ENCODE assay signal across 10 cellular contexts in genomic region chr7:44100458-44101303, GRCh38. TPM values are rescaled to one million over a fixed set of nuclear protein-coding genes. Genes with fewer than 3 reads are reported as not detected.
DNase-seq lines count a peak whose midpoint lies in the region; ATAC-seq and TF ChIP-seq lines count a peak whose summit lies in the region.
"Had no signal": no experiment of that assay in that cellular context is flagged by ENCODE, and none has a peak within 500 bp of the region (broad histone marks: within the 10 kb centered on the region; RNA-seq: fewer than 3 reads in every experiment).

No MANE protein-coding gene starts in this region.

- H3K79me1 ChIP-seq in H9 (ENCODE audit: insufficient read depth, low read depth, low read length, poor library complexity, severe bottlenecking) = no peaks in the 10 kb centered on the region

- no peaks in the 10 kb centered on the region for H3K9me3 ChIP-seq in H9 (ENCODE audit: control insufficient read depth, low read depth, low read length)

- no peaks in the 10 kb centered on the region; a peak in 1 of 5 replicates for H3K9me3 Mint-ChIP-seq in H9

- no peak overlapping the region for H3K18ac ChIP-seq in H9 (ENCODE audit: insufficient read length, low read depth, low read length)

- H3K23me2 ChIP-seq in H9 (ENCODE audit: insufficient read length, low read depth, low read length, poor library complexity, severe bottlenecking) = peaks cover 10% of the 10 kb centered on the region

- TF ChIP-seq CTCF in GM20000 (IDR thresholded peaks at IDR 0.05; ENCODE audit: extremely low read depth, missing control alignments) (no peak), H9 (conservative IDR thresholded peaks at IDR 0.05) (no peak)

- no peak overlapping the region for H3K9ac ChIP-seq in H9 (ENCODE audit: extremely low read depth, insufficient read length, low read length)

- peaks cover 8 to 18% of the 10 kb centered on the region in 2 experiments for H3K4me1 Mint-ChIP-seq in H9

- H3K4me1 ChIP-seq in H9 (ENCODE audit: insufficient read depth, low read length) = no peaks in the 10 kb centered on the region; the same call in 1 of the 2 replicates

- H3K36me3 Mint-ChIP-seq in H9 (ENCODE audit: insufficient read depth in 1 of 3, low read depth in 3 of 3) = no peaks in the 10 kb centered on the region

- no peaks in the 10 kb centered on the region for H4K20me1 ChIP-seq in H9 (ENCODE audit: control insufficient read depth, insufficient read depth, insufficient read length)

- H4K5ac ChIP-seq in H9 (ENCODE audit: insufficient read length, low read depth, low read length) = no peak overlapping the region

- no peak overlapping the region for H2AFZ ChIP-seq in H9 (ENCODE audit: low read length)

- H3K14ac ChIP-seq in H9 (ENCODE audit: insufficient read depth, low read length) = no peak overlapping the region; the same call in 1 of the 2 replicates

- H2BK20ac ChIP-seq in H9 (ENCODE audit: low read depth, low read length, poor library complexity, severe bottlenecking) = no peak overlapping the region

- no peak overlapping the region for H3K4me2 ChIP-seq in H9 (ENCODE audit: insufficient read depth, insufficient read length, low read length)

- no peak overlapping the region for H2BK5ac ChIP-seq in H9 (ENCODE audit: insufficient read length, low read length)

- H3K27ac Mint-ChIP-seq in H9 = no peak overlapping the region; a peak in 1 of 7 replicates

- H3K27ac ChIP-seq in H9 (ENCODE audit: insufficient read length, low read depth, low read length) = no peak overlapping the region

- no peaks in the 10 kb centered on the region; the same call in 1 of the 2 replicates for H3K27me3 ChIP-seq in H9 (ENCODE audit: insufficient read depth, low read length)

- H4K91ac ChIP-seq in H9 (ENCODE audit: insufficient read length, low read depth, low read length) = no peak overlapping the region

- no peaks in the 10 kb centered on the region for H3K79me2 ChIP-seq in H9 (ENCODE audit: insufficient read depth, low read length)

- no peak overlapping the region for H2BK120ac ChIP-seq in H9 (ENCODE audit: low read depth, low read length, poor library complexity, severe bottlenecking)

- no peak overlapping the region for H3K4ac ChIP-seq in H9 (ENCODE audit: low read depth, low read length)

- H3K4me3 Mint-ChIP-seq in H9 = no peak overlapping the region

- WGBS in H9 (ENCODE audit: extremely low coverage, insufficient read length, low lambda C conversion rate) = no CpG with 5 or more reads among the region's 10 CpGs

- H4K8ac ChIP-seq in H9 (replicated peaks; ENCODE audit: insufficient read length, low read depth, low read length) = no peak overlapping the region

- no peak overlapping the region for H3T11ph ChIP-seq in H9 (ENCODE audit: low read length)

- no peak overlapping the region for H2BK15ac ChIP-seq in H9 (ENCODE audit: low read depth, low read length)

- no peak overlapping the region for H2BK12ac ChIP-seq in H9 (ENCODE audit: insufficient read length, low read depth, low read length)

- no peak for ATAC-seq in GM19452 (IDR thresholded peaks at IDR 0.05; ENCODE audit: unreplicated experiment)

- peaks cover 31% of the 10 kb centered on the region for H3K27me3 Mint-ChIP-seq in H9 (ENCODE audit: low read depth)

- DNase-seq in GM20000 (ENCODE audit: low spot score) = peak; percentile 41
- DNase-seq in amniotic epithelial cell (ENCODE audit: low read depth) = peak; percentile 77
- peak; percentile 79 for DNase-seq in iris pigment epithelial cell (ENCODE audit: low read depth)
- DNase-seq in stromal cell of bone marrow (ENCODE audit: low read depth) = peak; percentile 84
- no peak for DNase-seq in stimulated activated CD4-positive, alpha-beta T cell treated with anti-CD3 and anti-CD28 coated beads, Interleukin-2, amount 100 ng/mL, for 48 hours
- no peak for DNase-seq in inferior parietal cortex (ENCODE audit: extremely low spot score)
- no peak for DNase-seq in H9
- DNase-seq: cerebellar nuclear complex had no signal

- H2AK5ac ChIP-seq in H9 (ENCODE audit: insufficient read length, low read length) = no peak overlapping the region

- H3K56ac ChIP-seq in H9 (ENCODE audit: insufficient read length, low read depth, low read length) = no peak overlapping the region

- no peak overlapping the region for H3K23ac ChIP-seq in H9 (ENCODE audit: insufficient read length, low read depth, low read length)

RNA-seq across cellular contexts. Expression of gene AEBP1, which starts 3.5 kb away (rescaled TPM):
- 49.1 and 49.3 TPM in 2 replicates for total RNA-seq in H9 (2021)

RNA-seq across cellular contexts. Expression of gene POLM, which starts 18.4 kb away (rescaled TPM):
- total RNA-seq in H9 (2021) = 18.7 and 24.5 TPM in 2 replicates

RNA-seq across cellular contexts. Expression of gene POLD2, which starts 22.7 kb away (rescaled TPM):
- 126 and 131 TPM in 2 replicates for total RNA-seq in H9 (2021)

RNA-seq across cellular contexts. Expression of gene PGAM2, which starts 35.3 kb away (rescaled TPM):
- 5.6 and 8.7 TPM in 2 replicates for total RNA-seq in H9 (2021)

RNA-seq across cellular contexts. Expression of gene MYL7, which starts 40.5 kb away (rescaled TPM):
- 4.9 and 5.7 TPM in 2 replicates for total RNA-seq in H9 (2021)
- total RNA-seq: subcutaneous adipose tissue had no signal

Comparison
In these comparisons a context has a peak if more than half of its experiments do, and no peak if none do; other contexts are left out.
1. DNase-seq: peak in GM20000 (single experiment), amniotic epithelial cell (single experiment), iris pigment epithelial cell (single experiment) and stromal cell of bone marrow (single experiment); none in stimulated activated CD4-positive, alpha-beta T cell treated with anti-CD3 and anti-CD28 coated beads, Interleukin-2, amount 100 ng/mL, for 48 hours (0 of 2), inferior parietal cortex (single experiment) and H9 (single experiment).